In genomic region chr2:130387804-130388203, GRCh38 we compare ENCODE assay signal across 21 cellular contexts. TPM values are rescaled to one million over a fixed set of nuclear protein-coding genes. Genes with fewer than 3 reads are reported as not detected.
DNase-seq lines count a peak whose midpoint lies in the region; ATAC-seq and TF ChIP-seq lines count a peak whose summit lies in the region.
"Had no signal": no experiment of that assay in that cellular context is flagged by ENCODE, and none has a peak within 500 bp of the region (broad histone marks: within the 10 kb centered on the region; RNA-seq: fewer than 3 reads in every experiment).

No MANE protein-coding gene starts in this region.

- H3K9ac ChIP-seq in MM.1S (ENCODE audit: low read length): no peak overlapping the region

- intact Hi-C loops in OCI-LY7 (cut with micrococcal nuclease; ENCODE audit: unreplicated experiment) (loop anchor here (1.0 to 5.0 kb wide), 3 partner anchors 37 to 206 kb away; partner anchors contain the start of genes IMP4, MZT2B and SMPD4), esophagus squamous epithelium (cut with DNase I) (no loop called here)
- intact Hi-C loops in activated naive CD4-positive, alpha-beta T cell treated with anti-CD3 and anti-CD28 coated beads for 36 hours (cut with micrococcal nuclease): no loop called here

- H4K20me1 ChIP-seq in OCI-LY7 (ENCODE audit: insufficient read depth, low read length) (no peaks in the 10 kb centered on the region), MM.1S (ENCODE audit: insufficient read depth, low read length) (no peaks in the 10 kb centered on the region)

- no peak overlapping the region for H3K4me3 Mint-ChIP-seq in activated naive CD4-positive, alpha-beta T cell treated with anti-CD3 and anti-CD28 coated beads for 36 hours
- H3K4me3 Mint-ChIP-seq: activated naive CD4-positive, alpha-beta T cell treated with anti-CD3 and anti-CD28 coated beads, Interleukin-2, amount 10 ng/mL, durations not matched to agents 7 days and 5 days; CD8-positive, alpha-beta memory T cell had no signal

- no peaks in the 10 kb centered on the region for H3K9me3 Mint-ChIP-seq in activated naive CD4-positive, alpha-beta T cell treated with anti-CD3 and anti-CD28 coated beads for 36 hours
- H3K9me3 Mint-ChIP-seq: activated naive CD4-positive, alpha-beta T cell treated with anti-CD3 and anti-CD28 coated beads, Interleukin-2, amount 10 ng/mL, durations not matched to agents 7 days and 5 days; CD8-positive, alpha-beta memory T cell had no signal

- peak overlapping the region; percentile 10; the same call in 1 of the 2 replicates for H2AFZ ChIP-seq in OCI-LY7 (ENCODE audit: low read length)
- no peak overlapping the region for H2AFZ ChIP-seq in MM.1S (ENCODE audit: low read length)

- POLR2A ChIA-PET in OCI-LY7 (lab: Charles Lee): interaction anchor here (4.3 to 10.8 kb wide), 3 partner anchors 11 to 44 kb away, joined by 43 to 209 read pairs (median 159); partner anchors contain the start of genes IMP4 and PTPN18

- H3K36me3 Mint-ChIP-seq in activated naive CD4-positive, alpha-beta T cell treated with anti-CD3 and anti-CD28 coated beads for 36 hours (ENCODE audit: low read depth): no peaks in the 10 kb centered on the region

- DNase-seq in OCI-LY7 (ENCODE audit: low spot score) (peak; percentile 55), esophagus squamous epithelium (lab: John Stamatoyannopoulos, UW) (no peak), mesenteric fat pad (ENCODE audit: low spot score) (peak; percentile 85), MM.1S (no peak)
- DNase-seq in activated naive CD4-positive, alpha-beta T cell treated with anti-CD3 and anti-CD28 coated beads for 36 hours: no peak
- DNase-seq: activated naive CD4-positive, alpha-beta T cell treated with anti-CD3 and anti-CD28 coated beads, Interleukin-2, amount 10 ng/mL, durations not matched to agents 7 days and 5 days; activated T-cell treated with anti-CD3 and anti-CD28 coated beads, Interleukin-2, amount 50 U/mL, for 48 hours; amygdala; CD8-positive, alpha-beta memory T cell; dorsolateral prefrontal cortex; foreskin melanocyte; NCI-H187 treated with DMSO at 0.1 percent for 48 hours; NCI-H774; ovary; SIG-M5; substantia nigra had no signal

- H3K4me3 ChIP-seq in OCI-LY7 (ENCODE audit: low read depth, low read length, poor library complexity, severe bottlenecking) (peak overlapping the region; percentile 38), esophagus squamous epithelium (no peak overlapping the region), MM.1S (ENCODE audit: low read length) (no peak overlapping the region)
- H3K4me3 ChIP-seq: cardiac muscle cell, dorsolateral prefrontal cortex, lung, ovary had no signal

- H3K27ac Mint-ChIP-seq in activated naive CD4-positive, alpha-beta T cell treated with anti-CD3 and anti-CD28 coated beads for 36 hours: no peak overlapping the region
- H3K27ac Mint-ChIP-seq: activated naive CD4-positive, alpha-beta T cell treated with anti-CD3 and anti-CD28 coated beads, Interleukin-2, amount 10 ng/mL, durations not matched to agents 7 days and 5 days; CD8-positive, alpha-beta memory T cell had no signal

- no peak for TF ChIP-seq CTCF in OCI-LY7 (conservative IDR thresholded peaks at IDR 0.05; ENCODE audit: low read length)
- no peak for TF ChIP-seq CTCF in esophagus squamous epithelium (IDR thresholded peaks at IDR 0.05)
- no peak for TF ChIP-seq CTCF in MM.1S (IDR thresholded peaks at IDR 0.05; ENCODE audit: low read length)

- no peaks in the 10 kb centered on the region for H3K9me2 ChIP-seq in OCI-LY7 (ENCODE audit: insufficient read depth, low read length)
- no peaks in the 10 kb centered on the region for H3K9me2 ChIP-seq in MM.1S (replicated peaks; ENCODE audit: insufficient read depth, low read length)

- CTCF ChIA-PET in OCI-LY7 (lab: Charles Lee; ENCODE audit: unreplicated experiment): interaction anchor here (3.3 kb wide), 2 partner anchors 11 to 14 kb away, joined by 12 to 14 read pairs; no protein-coding TSS in a partner anchor
- CTCF ChIA-PET in activated naive CD4-positive, alpha-beta T cell treated with anti-CD3 and anti-CD28 coated beads for 36 hours (lab: Charles Lee): no interaction called here

- H3K36me3 ChIP-seq in OCI-LY7 (ENCODE audit: insufficient read depth, low read length) (peaks cover 11% of the 10 kb centered on the region), esophagus squamous epithelium (no peaks in the 10 kb centered on the region), MM.1S (replicated peaks; ENCODE audit: insufficient read depth, low read length) (no peaks in the 10 kb centered on the region)
- H3K36me3 ChIP-seq: cardiac muscle cell, ovary had no signal

- no peak for ATAC-seq in GM18868 (IDR thresholded peaks at IDR 0.05; ENCODE audit: unreplicated experiment)
- ATAC-seq in GM18517 (IDR thresholded peaks at IDR 0.05; ENCODE audit: unreplicated experiment): no peak
- ATAC-seq: sciatic nerve had no signal

- H3K9me3 ChIP-seq in OCI-LY7 (ENCODE audit: low read length) (no peaks in the 10 kb centered on the region), esophagus squamous epithelium (no peaks in the 10 kb centered on the region), MM.1S (replicated peaks; ENCODE audit: insufficient read depth, low read length) (no peaks in the 10 kb centered on the region)
- H3K9me3 ChIP-seq: ovary had no signal

- BruUV-seq in OCI-LY7 (replicated peaks; lab: Mats Ljungman, UMichigan): no TSS peak

- no peak for TF ChIP-seq POLR2A in esophagus squamous epithelium (IDR thresholded peaks at IDR 0.05)

- peaks cover 3% of the 10 kb centered on the region for H3K4me1 Mint-ChIP-seq in activated naive CD4-positive, alpha-beta T cell treated with anti-CD3 and anti-CD28 coated beads for 36 hours (ENCODE audit: low read depth)

- no peaks in the 10 kb centered on the region; the same call in 1 of the 2 replicates for H3K79me2 ChIP-seq in OCI-LY7 (ENCODE audit: insufficient read depth, low read depth, low read length)
- H3K79me2 ChIP-seq in MM.1S (ENCODE audit: low read length): no peaks in the 10 kb centered on the region

- H3K27me3 ChIP-seq in esophagus squamous epithelium (no peaks in the 10 kb centered on the region), MM.1S (replicated peaks; ENCODE audit: insufficient read depth, low read length) (no peaks in the 10 kb centered on the region)
- H3K27me3 ChIP-seq: cardiac muscle cell, dorsolateral prefrontal cortex, ovary had no signal

- H3K27ac ChIP-seq in OCI-LY7 (ENCODE audit: low read depth, low read length, poor library complexity, severe bottlenecking) (peak overlapping the region; percentile 100), esophagus squamous epithelium (peak overlapping the region in 3 of 4 donors; percentile 45 to 60 (median 47)), MM.1S (ENCODE audit: low read length) (no peak overlapping the region)
- H3K27ac ChIP-seq: cardiac muscle cell, ovary had no signal

- H3K4me2 ChIP-seq in OCI-LY7 (ENCODE audit: low read length) (peak overlapping the region; percentile 91), MM.1S (ENCODE audit: low read depth, low read length) (no peak overlapping the region)

- H3F3A ChIP-seq in MM.1S (ENCODE audit: insufficient read depth, low read length): peaks cover 14% of the 10 kb centered on the region; the same call in 1 of the 2 replicates

- WGBS in esophagus squamous epithelium, 2 donors: 50 to 80% methylated on average over 2 to 4 of the region's 4 CpGs

- H3K4me1 ChIP-seq in OCI-LY7 (ENCODE audit: insufficient read depth, low read length, poor library complexity, severe bottlenecking) (peaks cover 88% of the 10 kb centered on the region), esophagus squamous epithelium (peaks cover 11 to 41% (median 14%) of the 10 kb centered on the region in 3 donors), MM.1S (ENCODE audit: low read length) (peaks cover 17% of the 10 kb centered on the region)

- H3K27me3 Mint-ChIP-seq in activated naive CD4-positive, alpha-beta T cell treated with anti-CD3 and anti-CD28 coated beads for 36 hours (ENCODE audit: low read depth): peaks cover 8% of the 10 kb centered on the region
- H3K27me3 Mint-ChIP-seq: CD8-positive, alpha-beta memory T cell had no signal

RNA-seq across cellular contexts. Expression of gene PTPN18, which starts 31.9 kb away (rescaled TPM):
- total RNA-seq in OCI-LY7 (2014; rRNA removed; shearing (Covaris generic)): 96.6 and 107 TPM in 2 replicates
- 309 and 363 TPM in 2 replicates for total RNA-seq in OCI-LY7 (2022)
- 10 to 100 TPM; 26.8 to 43.6 (median 35.5) TPM for total RNA-seq in esophagus squamous epithelium
- total RNA-seq in mesenteric fat pad: 52.2 TPM
- 10 to 100 TPM; 24.7 to 25.3 TPM for total RNA-seq in activated naive CD4-positive, alpha-beta T cell treated with anti-CD3 and anti-CD28 coated beads for 36 hours

RNA-seq across cellular contexts. Expression of gene IMP4, which starts 45.1 kb away (rescaled TPM):
- total RNA-seq in OCI-LY7 (2014; rRNA removed; shearing (Covaris generic)): 265 and 266 TPM in 2 replicates
- 314 and 327 TPM in 2 replicates for total RNA-seq in OCI-LY7 (2022)
- 100 to 1,000 TPM in 2 of 4 donors, 10 to 100 TPM in 2; 69.2 to 112 (median 91.2) TPM for total RNA-seq in esophagus squamous epithelium
- 104 TPM for total RNA-seq in mesenteric fat pad
- total RNA-seq in activated naive CD4-positive, alpha-beta T cell treated with anti-CD3 and anti-CD28 coated beads for 36 hours: 100 to 1,000 TPM; 120 to 128 TPM

Comparison
In these comparisons a context has a peak if more than half of its experiments do, and no peak if none do; other contexts are left out.
1. DNase-seq: peak in OCI-LY7 (single experiment) and mesenteric fat pad (single experiment); none in esophagus squamous epithelium (single experiment), activated naive CD4-positive, alpha-beta T cell treated with anti-CD3 and anti-CD28 coated beads for 36 hours (single experiment) and MM.1S (single experiment).